Comparison of ENCODE assay signal across 9 cellular contexts in the genomic region with DNA sequence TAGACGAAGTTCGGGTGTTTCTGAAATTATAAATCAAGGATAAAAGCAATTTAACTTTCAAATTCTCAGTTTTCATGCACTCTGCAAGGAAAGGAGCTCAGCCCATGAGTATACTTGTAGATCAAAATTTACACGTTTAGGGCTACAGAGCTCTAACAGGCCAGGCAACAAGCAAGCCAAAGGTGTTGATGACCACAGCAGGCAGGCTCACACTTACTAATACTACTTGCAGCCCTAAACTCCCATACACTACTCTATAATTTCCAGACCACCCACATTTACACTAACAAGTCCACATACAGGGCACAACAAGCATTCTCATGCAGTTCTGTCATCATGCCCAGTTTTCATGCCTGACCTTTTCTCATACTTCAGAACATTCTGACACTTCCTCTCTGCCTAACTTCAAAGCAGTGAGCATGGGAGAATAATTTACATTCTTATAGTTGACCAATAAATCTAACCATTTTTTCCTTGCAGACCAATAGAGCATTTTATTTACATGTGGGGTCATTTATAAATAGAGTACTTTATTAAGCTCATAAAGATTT.
"Had no signal": no experiment of that assay in that cellular context is flagged by ENCODE, and none has a peak within 500 bp of the region (broad histone marks: within the 10 kb centered on the region; RNA-seq: fewer than 3 reads in every experiment).

No MANE protein-coding gene starts in this region.

- ATAC-seq: activated CD4-positive, CD25-positive, alpha-beta regulatory T cell treated with anti-CD3 and anti-CD28 coated beads, Interleukin-2, amount 50 U/mL, for 24 hours; activated naive CD4-positive, alpha-beta T cell treated with anti-CD3 and anti-CD28 coated beads, Interleukin-2, amount 50 U/mL, for 72 hours; stimulated activated naive B cell treated with anti-CD40 and anti-IgM and Interleukin-4, amounts not matched to agents 10 μg/mL and 1 μg/mL and 100 μg/mL, for 72 hours had no signal

- H3K4me1 Mint-ChIP-seq: naive B cell; stimulated activated naive B cell treated with anti-CD40 and anti-IgM and Interleukin-4, amounts not matched to agents 10 μg/mL and 1 μg/mL and 100 μg/mL, for 72 hours had no signal

- H3K4me3 Mint-ChIP-seq: activated T-cell treated with anti-CD3 and anti-CD28 coated beads, Interleukin-2, amount 50 U/mL, for 24 hours; naive B cell; stimulated activated naive B cell treated with anti-CD40 and anti-IgM and Interleukin-4, amounts not matched to agents 10 μg/mL and 1 μg/mL and 100 μg/mL, for 72 hours; T-helper 2 cell treated with Interferon-gamma antibody and Interleukin-4, amounts not matched to agents 5 μg/mL and 100 μg/mL, for 36 hours had no signal

- H3K27me3 Mint-ChIP-seq: stimulated activated naive B cell treated with anti-CD40 and anti-IgM and Interleukin-4, amounts not matched to agents 10 μg/mL and 1 μg/mL and 100 μg/mL, for 72 hours had no signal

- H3K4me3 ChIP-seq: transverse colon had no signal

- DNase-seq: activated effector memory CD4-positive, alpha-beta T cell treated with Interleukin-2 at 50 U/mL for 16 hours; activated T-cell treated with anti-CD3 and anti-CD28 coated beads, Interleukin-2, amount 50 U/mL, for 24 hours; naive B cell; stimulated activated CD4-positive, alpha-beta T cell treated with anti-CD3 and anti-CD28 coated beads, Interleukin-2, amount 100 ng/mL, for 24 hours; stimulated activated naive B cell treated with anti-CD40 and anti-IgM and Interleukin-4, amounts not matched to agents 10 μg/mL and 1 μg/mL and 100 μg/mL, for 72 hours; transverse colon had no signal

- H3K27ac Mint-ChIP-seq: activated naive CD4-positive, alpha-beta T cell treated with anti-CD3 and anti-CD28 coated beads, Interleukin-2, amount 50 U/mL, for 72 hours; activated T-cell treated with anti-CD3 and anti-CD28 coated beads, Interleukin-2, amount 50 U/mL, for 24 hours; naive B cell; stimulated activated naive B cell treated with anti-CD40 and anti-IgM and Interleukin-4, amounts not matched to agents 10 μg/mL and 1 μg/mL and 100 μg/mL, for 72 hours; T-helper 2 cell treated with Interferon-gamma antibody and Interleukin-4, amounts not matched to agents 5 μg/mL and 100 μg/mL, for 36 hours had no signal

- H3K36me3 ChIP-seq: transverse colon had no signal

- H3K4me1 ChIP-seq: transverse colon had no signal

- H3K27ac ChIP-seq: transverse colon had no signal

- H3K9me3 Mint-ChIP-seq: activated T-cell treated with anti-CD3 and anti-CD28 coated beads, Interleukin-2, amount 50 U/mL, for 24 hours; T-helper 2 cell treated with Interferon-gamma antibody and Interleukin-4, amounts not matched to agents 5 μg/mL and 100 μg/mL, for 36 hours had no signal

- H3K36me3 Mint-ChIP-seq: activated naive CD4-positive, alpha-beta T cell treated with anti-CD3 and anti-CD28 coated beads, Interleukin-2, amount 50 U/mL, for 72 hours; naive B cell; stimulated activated naive B cell treated with anti-CD40 and anti-IgM and Interleukin-4, amounts not matched to agents 10 μg/mL and 1 μg/mL and 100 μg/mL, for 72 hours had no signal

- H3K27me3 ChIP-seq: transverse colon had no signal
